1 cellular context compared by ENCODE assay signal in genomic region chr4:87033902-87034301, GRCh38.
TF ChIP-seq lines count a peak whose summit lies in the region.

No MANE protein-coding gene starts in this region.

TF ChIP-seq in HepG2, 621 proteins besides CTCF, POLR2A, EP300 and RAD21 (continued from another document):
- no peak for TF ChIP-seq SIN3A (IDR thresholded peaks at IDR 0.05; ENCODE audit: borderline replicate concordance, low read depth, low read length)
- no peak for TF ChIP-seq FOXO4 (CRISPR knock-in tag; conservative IDR thresholded peaks at IDR 0.05)
- no peak for TF ChIP-seq DNMT3B (CRISPR knock-in tag; conservative IDR thresholded peaks at IDR 0.05)
